In genomic region chr5:114305402-114306207, GRCh38 we compare ENCODE assay signal across 1 cellular context.
TF ChIP-seq lines count a peak whose summit lies in the region.

No MANE protein-coding gene starts in this region.

TF ChIP-seq in HepG2, 621 proteins besides CTCF, POLR2A, EP300 and RAD21 (continued from another document):
- TF ChIP-seq ATF7 (IDR thresholded peaks at IDR 0.05) (peak; percentile 85), ATF7 (CRISPR knock-in tag; IDR thresholded peaks at IDR 0.05) (no peak), SMYD3 (CRISPR knock-in tag; IDR thresholded peaks at IDR 0.05) (no peak), ZNF350 (CRISPR knock-in tag; IDR thresholded peaks at IDR 0.05; ENCODE audit: borderline replicate concordance, low read depth) (no peak), IRX3 (CRISPR knock-in tag; IDR thresholded peaks at IDR 0.05; ENCODE audit: borderline replicate concordance, low read depth) (no peak), GMEB1 (CRISPR knock-in tag; IDR thresholded peaks at IDR 0.05; ENCODE audit: borderline replicate concordance) (no peak), ZNF512B (CRISPR knock-in tag; IDR thresholded peaks at IDR 0.05; ENCODE audit: borderline replicate concordance) (no peak), ZBTB1 (CRISPR knock-in tag; IDR thresholded peaks at IDR 0.05; ENCODE audit: borderline replicate concordance) (no peak), ETV5 (CRISPR knock-in tag; IDR thresholded peaks at IDR 0.05; ENCODE audit: borderline replicate concordance) (no peak), RORA (CRISPR knock-in tag; IDR thresholded peaks at IDR 0.05) (no peak), HNRNPK (IDR thresholded peaks at IDR 0.05; ENCODE audit: low read depth, low read length, poor library complexity, severe bottlenecking) (no peak), FIP1L1 (IDR thresholded peaks at IDR 0.05; ENCODE audit: borderline replicate concordance, insufficient read depth, low read depth, low read length) (no peak), ZNF331 (CRISPR knock-in tag; IDR thresholded peaks at IDR 0.05) (no peak), NCOA5 (CRISPR knock-in tag; IDR thresholded peaks at IDR 0.05) (no peak), SSRP1 (CRISPR knock-in tag; IDR thresholded peaks at IDR 0.05) (no peak), STAG1 (CRISPR knock-in tag; IDR thresholded peaks at IDR 0.05) (peak; percentile 53), KAT8 (CRISPR knock-in tag; IDR thresholded peaks at IDR 0.05) (no peak), ZNF615 (CRISPR knock-in tag; IDR thresholded peaks at IDR 0.05; ENCODE audit: borderline replicate concordance) (no peak)
